Comparison of ENCODE assay signal across 13 cellular contexts in genomic region chr20:13625241-13625981, GRCh38.
"Had no signal": no experiment of that assay in that cellular context is flagged by ENCODE, and none has a peak within 500 bp of the region (broad histone marks: within the 10 kb centered on the region; RNA-seq: fewer than 3 reads in every experiment).

No MANE protein-coding gene starts in this region.

- H3K4me3 ChIP-seq: body of pancreas, stomach, thyroid gland had no signal

- H3K27me3 Mint-ChIP-seq: dendritic cell treated with granulocyte-macrophage colony-stimulating factor and Interleukin-4, amounts not matched to agents 40 ng/mL and 50 ng/mL, for 4 days; effector memory CD8-positive, alpha-beta T cell; T-helper 17 cell had no signal

- H3K9me3 ChIP-seq: adrenal gland, body of pancreas, stomach, thyroid gland had no signal

- DNase-seq: activated CD4-positive, CD25-positive, alpha-beta regulatory T cell; activated naive CD4-positive, alpha-beta T cell treated with anti-CD3 and anti-CD28 coated beads, Interleukin-2, amount 50 U/mL, for 16 hours; adrenal gland; body of pancreas; cerebellar nuclear complex; effector memory CD8-positive, alpha-beta T cell; hypothalamus; stomach; T-helper 17 cell; thyroid gland had no signal

- H3K36me3 ChIP-seq: adrenal gland, thyroid gland had no signal

- H3K27ac Mint-ChIP-seq: activated T-helper 2 cell treated with anti-CD3 and anti-CD28 coated beads, Interferon-gamma antibody, Interleukin-2, Interleukin-4, amounts not matched to agents 10 μg/mL and 5 μg/mL and 100 μg/mL, durations not matched to agents 14 hours and 24 hours and 36 hours; dendritic cell treated with granulocyte-macrophage colony-stimulating factor and Interleukin-4, amounts not matched to agents 40 ng/mL and 50 ng/mL, for 4 days; T-helper 17 cell had no signal

- H3K9me3 Mint-ChIP-seq: activated T-helper 2 cell treated with anti-CD3 and anti-CD28 coated beads, Interferon-gamma antibody, Interleukin-2, Interleukin-4, amounts not matched to agents 10 μg/mL and 5 μg/mL and 100 μg/mL, durations not matched to agents 14 hours and 24 hours and 36 hours; dendritic cell treated with granulocyte-macrophage colony-stimulating factor and Interleukin-4, amounts not matched to agents 40 ng/mL and 50 ng/mL, for 4 days; effector memory CD8-positive, alpha-beta T cell had no signal

- H3K4me1 ChIP-seq: body of pancreas had no signal

- H3K4me3 Mint-ChIP-seq: dendritic cell treated with granulocyte-macrophage colony-stimulating factor and Interleukin-4, amounts not matched to agents 40 ng/mL and 50 ng/mL, for 4 days; effector memory CD8-positive, alpha-beta T cell; T-helper 17 cell had no signal

- H3K27me3 ChIP-seq: adrenal gland, body of pancreas, stomach, thyroid gland had no signal

- H3K27ac ChIP-seq: adrenal gland, body of pancreas, epithelial cell of prostate, stomach, thyroid gland had no signal

- ATAC-seq: body of pancreas; effector memory CD8-positive, alpha-beta T cell; T-helper 17 cell had no signal
